In the genomic region with DNA sequence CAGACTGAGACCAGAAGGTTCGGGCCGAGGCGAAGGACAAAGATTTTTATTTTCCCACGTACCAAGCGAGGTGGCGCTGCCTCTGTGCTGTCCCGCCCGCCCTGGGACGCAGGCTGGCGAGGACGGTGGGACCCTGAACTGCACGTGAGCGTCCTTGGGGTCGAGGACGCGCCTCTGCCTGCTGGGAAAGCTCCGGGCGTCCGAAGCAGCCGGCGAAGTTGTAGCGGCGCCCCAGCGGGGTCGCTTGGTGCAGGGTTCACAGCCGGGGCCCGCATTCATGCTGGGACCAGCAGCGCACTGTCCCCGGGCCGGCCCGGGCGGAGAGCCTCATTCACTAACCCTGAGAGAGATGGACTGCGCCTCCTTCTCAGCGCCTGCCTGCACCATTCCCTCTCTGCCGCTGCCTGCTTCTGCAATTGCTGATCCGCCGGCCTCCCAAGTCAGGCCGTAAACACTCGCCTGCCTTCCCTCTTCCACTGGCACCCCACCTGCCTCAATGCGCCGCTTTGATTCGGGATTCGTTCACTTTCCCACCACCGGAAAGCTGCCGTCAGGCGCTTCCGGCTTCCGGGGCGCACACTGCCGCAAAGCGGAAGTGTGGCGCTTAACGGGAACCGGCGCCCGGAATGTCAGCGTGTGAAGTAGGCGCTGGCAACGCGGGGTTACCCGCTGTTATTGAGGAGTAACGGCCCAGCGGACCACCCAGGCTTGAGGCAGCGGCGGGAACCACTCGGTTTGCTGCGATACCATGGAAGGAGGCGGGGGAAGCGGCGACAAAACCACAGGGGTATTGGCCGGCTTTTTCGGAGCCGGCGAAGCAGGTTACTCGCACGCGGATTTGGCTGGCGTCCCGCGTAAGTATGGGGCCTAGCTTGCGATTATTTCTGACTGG, we compare ENCODE assay signal across 8 cellular contexts. TPM values are rescaled to one million over a fixed set of nuclear protein-coding genes. Genes with fewer than 3 reads are reported as not detected.
DNase-seq lines count a peak whose midpoint lies in the region; ATAC-seq, FAIRE-seq and TF ChIP-seq lines count a peak whose summit lies in the region.
"Not testable (repeated sequence)": the region's sequence is repeated elsewhere in the genome, so short reads cannot be mapped to it uniquely, and the experiment has no call there.

A gene (minus strand): TSS at position 581 of the 892 bp plus-strand sequence. CDS start 302 bp downstream, at position 279.
A gene with protein sequence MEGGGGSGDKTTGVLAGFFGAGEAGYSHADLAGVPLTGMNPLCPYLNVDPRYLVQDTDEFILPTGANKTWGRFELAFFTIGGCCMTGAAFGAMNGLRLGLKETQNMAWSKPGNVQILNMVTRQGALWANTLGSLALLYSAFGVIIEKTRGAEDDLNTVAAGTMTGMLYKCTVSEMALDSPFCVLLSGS (plus strand): TSS at position 607 of the 892 bp plus-strand sequence. CDS start 142 bp downstream, at position 749.

- TF ChIP-seq POLR2A in GM12892 (IDR thresholded peaks at IDR 0.05; ENCODE audit: low read depth, low read length) = peak; percentile 81; the same call in 1 of the 2 replicates
- peak in 1 of 2 donors; percentile 70 for TF ChIP-seq POLR2A in adrenal gland (IDR thresholded peaks at IDR 0.05)
- TF ChIP-seq POLR2A in thyroid gland (IDR thresholded peaks at IDR 0.05) = peak in 1 of 2 donors; percentile 56

- ATAC-seq in HG02798 (IDR thresholded peaks at IDR 0.05; ENCODE audit: poor library complexity, unreplicated experiment) = peak; percentile 79

- not testable (repeated sequence) for H3K36me3 ChIP-seq in adrenal gland (replicated peaks in 1 of 2); thyroid gland

- H3K27me3 Mint-ChIP-seq in T-helper 1 cell treated with Interleukin-12 subunit alpha and Interleukin-12 subunit beta and Interleukin-4 antibody, amounts not matched to agents 30 μg/mL and 1 μg/mL, for 36 hours (ENCODE audit: low read depth) = not testable (repeated sequence)

- H3K4me3 Mint-ChIP-seq in T-helper 1 cell treated with Interleukin-12 subunit alpha and Interleukin-12 subunit beta and Interleukin-4 antibody, amounts not matched to agents 30 μg/mL and 1 μg/mL, for 36 hours = peak within 1 kb of the TSS; percentile 100

- H3K27ac Mint-ChIP-seq in T-helper 1 cell treated with Interleukin-12 subunit alpha and Interleukin-12 subunit beta and Interleukin-4 antibody, amounts not matched to agents 30 μg/mL and 1 μg/mL, for 36 hours = peak within 1 kb of the TSS; percentile 95

- H3K27me3 ChIP-seq in adrenal gland, thyroid gland: not testable (repeated sequence)

- H3K4me1 Mint-ChIP-seq in T-helper 1 cell treated with Interleukin-12 subunit alpha and Interleukin-12 subunit beta and Interleukin-4 antibody, amounts not matched to agents 30 μg/mL and 1 μg/mL, for 36 hours (ENCODE audit: low read depth) = peaks cover 19% of the 10 kb centered on the region

- peak in 2 of 6 experiments; percentile 5 to 8 for TF ChIP-seq CTCF in adrenal gland (IDR thresholded peaks at IDR 0.05)
- TF ChIP-seq CTCF in thyroid gland (IDR thresholded peaks at IDR 0.05) = not testable (repeated sequence)

- not testable (repeated sequence) for H3K9me3 ChIP-seq in adrenal gland (replicated peaks in 1 of 3); thyroid gland

- FAIRE-seq in GM12892 (lab: Jason Lieb, UNC) = peak; percentile 96

- WGBS in adrenal gland, 4 donors = 0 to 1% (median 0%) methylated on average over 4 to 81 of the region's 81 CpGs
- 0 to 2% methylated on average over 13 to 39 of the region's 81 CpGs for WGBS in thyroid gland, 2 donors

- not testable (repeated sequence) for H3K36me3 Mint-ChIP-seq in T-helper 1 cell treated with Interleukin-12 subunit alpha and Interleukin-12 subunit beta and Interleukin-4 antibody, amounts not matched to agents 30 μg/mL and 1 μg/mL, for 36 hours (ENCODE audit: low read depth)

- H3K4me3 ChIP-seq in adrenal gland (peak within 1 kb of the TSS; percentile 64 to 93 (median 78)), thyroid gland (replicated peaks in 1 of 3) (peak within 1 kb of the TSS; percentile 31 to 78 (median 68))

- not testable (repeated sequence) for H3K9me3 Mint-ChIP-seq in T-helper 1 cell treated with Interleukin-12 subunit alpha and Interleukin-12 subunit beta and Interleukin-4 antibody, amounts not matched to agents 30 μg/mL and 1 μg/mL, for 36 hours

- intact Hi-C loops in adrenal gland (cut with DNase I); cardiac septum (cut with DNase I); thyroid gland (cut with DNase I): not testable (repeated sequence)

- peaks cover 0 to 14% of the 10 kb centered on the region in 2 donors for H3K4me1 ChIP-seq in adrenal gland (replicated peaks in 1 of 2)
- peaks cover 4 to 14% of the 10 kb centered on the region in 2 donors for H3K4me1 ChIP-seq in thyroid gland

- H3K27ac ChIP-seq in adrenal gland (peak within 1 kb of the TSS in 4 of 5 donors; percentile 51 to 77 (median 70)), thyroid gland (peak within 1 kb of the TSS in 2 of 3 donors; percentile 26 to 39)

- DNase-seq in GM12892 (ENCODE audit: insufficient read length) = peak; percentile 19
- DNase-seq in NCI-H1417 treated with DMSO at 0.1 percent for 48 hours (lab: John Stamatoyannopoulos, UW) = peak; percentile 12
- DNase-seq in adrenal gland = peak; percentile 73 to 87 (median 78)
- DNase-seq in cardiac septum (ENCODE audit: low spot score) = peak; percentile 91
- DNase-seq in pons (ENCODE audit: low spot score) = peak; percentile 75
- DNase-seq in thyroid gland = peak; percentile 77 to 78

RNA-seq across cellular contexts. Expression of the first gene that starts in this region (rescaled TPM):
- polyA plus RNA-seq in GM12892 (2012; ENCODE audit: missing spikeins) = 16.7 TPM
- total RNA-seq in adrenal gland (10 to 100 TPM; 13.9 to 31.0 (median 22.8) TPM), cardiac septum (23.4 TPM), thyroid gland (10 to 100 TPM; 22.0 to 32.4 (median 23.5) TPM)
- 10 to 100 TPM in 1 of 3 donors, 1 to 10 TPM in 2; 3.1 to 18.9 (median 4.9) TPM for polyA plus RNA-seq in adrenal gland

RNA-seq across cellular contexts. Expression of the second gene that starts in this region (rescaled TPM):
- polyA plus RNA-seq in GM12892 (2012; ENCODE audit: missing spikeins) = 19.2 TPM
- total RNA-seq in adrenal gland (10 to 100 TPM in 6 of 8 donors, 1 to 10 TPM in 2; 3.3 to 31.6 (median 14.4) TPM), cardiac septum (19.3 TPM), thyroid gland (10 to 100 TPM; 18.9 to 48.9 (median 25.0) TPM)
- polyA plus RNA-seq in adrenal gland = 10 to 100 TPM in 2 of 3 donors, 1 to 10 TPM in 1; 7.5 to 17.8 (median 12.5) TPM

Comparison
In these comparisons a context has a peak if more than half of its experiments do, and no peak if none do; other contexts are left out.
1. Peak in every context shown above with its lines: DNase-seq, ATAC-seq, H3K4me3 ChIP-seq and H3K27ac ChIP-seq.
2. DNase-seq: peak in every context shown above with its lines; median percentile 91 in cardiac septum; 78 in adrenal gland; 78 in thyroid gland; 75 in pons; 19 in GM12892; 12 in NCI-H1417 treated with DMSO at 0.1 percent for 48 hours.